ENCODE assay signal across 20 cellular contexts in genomic region chr9:113882181-113882580, GRCh38. TPM values are rescaled to one million over a fixed set of nuclear protein-coding genes. Genes with fewer than 3 reads are reported as not detected.
DNase-seq lines count a peak whose midpoint lies in the region; ATAC-seq, FAIRE-seq and TF ChIP-seq lines count a peak whose summit lies in the region.
"Had no signal": no experiment of that assay in that cellular context is flagged by ENCODE, and none has a peak within 500 bp of the region (broad histone marks: within the 10 kb centered on the region; RNA-seq: fewer than 3 reads in every experiment).

No MANE protein-coding gene starts in this region.

- peaks cover 92% of the 10 kb centered on the region for H3K4me1 Mint-ChIP-seq in nephron

- H3K27me3 ChIP-seq in BLaER1 (no peaks in the 10 kb centered on the region), bronchial epithelial cell (ENCODE audit: control insufficient read depth, insufficient read depth, low read length) (no peaks in the 10 kb centered on the region)
- H3K27me3 ChIP-seq: BE2C had no signal

- H3K27ac ChIP-seq in BLaER1 (no peak overlapping the region), HEK293 (ENCODE audit: extremely low read depth, low read depth, low read length) (no peak overlapping the region)
- H3K27ac ChIP-seq: C4-2B had no signal

- H3K27me3 Mint-ChIP-seq in nephron (ENCODE audit: low read depth), result no peaks in the 10 kb centered on the region

- peak; percentile 18 for FAIRE-seq in bronchial epithelial cell (lab: Jason Lieb, UNC)
- FAIRE-seq in HTR-8/SVneo (lab: Jason Lieb, UNC), result no peak
- FAIRE-seq: A204.1, D721Med, G401.6, GM12891, GM18507 had no signal

- H3K9ac ChIP-seq in BLaER1, result no peak overlapping the region

- H3K4me3 ChIP-seq in BLaER1 (no peak overlapping the region), HEK293 (ENCODE audit: low read depth, low read length) (no peak overlapping the region), bronchial epithelial cell (ENCODE audit: low read depth, low read length) (no peak overlapping the region)

- ATAC-seq in GM21447 (IDR thresholded peaks at IDR 0.05; ENCODE audit: unreplicated experiment), result no peak
- ATAC-seq: HCT116 had no signal

- no peak overlapping the region for H3K4me3 Mint-ChIP-seq in nephron
- H3K4me3 Mint-ChIP-seq: CD4-positive, alpha-beta T cell had no signal

- POLR2A ChIA-PET in HEK293 (lab: Yijun Ruan, JAX), result no interaction called here

- H3K4me2 ChIP-seq in BLaER1, result 0 out of 2 replicates have a peak overlapping the region, but pooled peaks have one; percentile 1

- H3K9me3 ChIP-seq in BLaER1 (no peaks in the 10 kb centered on the region), HEK293 (ENCODE audit: control insufficient read depth, insufficient read depth, low read depth, low read length) (no peaks in the 10 kb centered on the region)
- H3K9me3 ChIP-seq: BE2C, Caco-2 had no signal

- TF ChIP-seq CTCF in HEK293 (tag by site-specific recombination; IDR thresholded peaks at IDR 0.05) (no peak), bronchial epithelial cell (IDR thresholded peaks at IDR 0.05; ENCODE audit: insufficient read depth, low read length, severe bottlenecking) (no peak), nephron (IDR thresholded peaks at IDR 0.05; ENCODE audit: unreplicated experiment in 3 of 3) (no peak)

- peaks cover 58% of the 10 kb centered on the region for H4K20me1 ChIP-seq in BLaER1

- H3K4me1 ChIP-seq in BLaER1 (peaks cover 89% of the 10 kb centered on the region), HEK293 (ENCODE audit: control insufficient read depth, insufficient read depth, low read length) (no peaks in the 10 kb centered on the region; the same call in 1 of the 2 replicates)
- H3K4me1 ChIP-seq: Caco-2 had no signal

- DNase-seq in bronchial epithelial cell (ENCODE audit: low read depth), result no peak
- DNase-seq in T1000 (lab: John Stamatoyannopoulos, UW), result no peak
- DNase-seq in HTR-8/SVneo (ENCODE audit: insufficient read length, low spot score), result no peak
- DNase-seq: ACHN; BE2C; Caco-2; CD4-positive, alpha-beta T cell; GOT3; H7 had no signal

- H3K27ac Mint-ChIP-seq in nephron, result peak overlapping the region; percentile 1 to 52 (median 3)
- H3K27ac Mint-ChIP-seq: CD4-positive, alpha-beta T cell had no signal

- CTCF ChIA-PET in HEK293 (lab: Yijun Ruan, JAX), result interaction anchor here (1.2 kb wide), 1 partner anchor 145 kb away, joined by 3 read pairs; no protein-coding TSS in a partner anchor

- peaks cover 33% of the 10 kb centered on the region for H3K36me3 Mint-ChIP-seq in nephron (ENCODE audit: low read depth)

- no peaks in the 10 kb centered on the region for H3K9me3 Mint-ChIP-seq in nephron
- H3K9me3 Mint-ChIP-seq: CD4-positive, alpha-beta T cell had no signal

- H3K36me3 ChIP-seq in BLaER1, result peaks cover 10% of the 10 kb centered on the region; the same call in 1 of the 2 replicates
- H3K36me3 ChIP-seq in HEK293 (ENCODE audit: control insufficient read depth in 2 of 2, insufficient read depth in 1 of 2, low read length in 2 of 2), result no peaks in the 10 kb centered on the region
- no peaks in the 10 kb centered on the region for H3K36me3 ChIP-seq in bronchial epithelial cell (ENCODE audit: control insufficient read depth, insufficient read depth, low read length)
- H3K36me3 ChIP-seq: BE2C had no signal

TF ChIP-seq in HEK293, 187 proteins besides CTCF, POLR2A, EP300 and RAD21:
- TF ChIP-seq SCRT2 (tag by site-specific recombination; IDR thresholded peaks at IDR 0.05) (peak; percentile 67), ZNF658 (tag by site-specific recombination; IDR thresholded peaks at IDR 0.05) (no peak), ZIC2 (tag by site-specific recombination; IDR thresholded peaks at IDR 0.05) (no peak)

RNA-seq across cellular contexts. Expression of gene ZNF618, which starts 6.1 kb away (rescaled TPM):
- 1.3 and 1.6 TPM in 2 replicates for total RNA-seq in bronchial epithelial cell
